Comparison of ENCODE assay signal across 14 cellular contexts in genomic region chr1:40401427-40402201, GRCh38. TPM values are rescaled to one million over a fixed set of nuclear protein-coding genes. Genes with fewer than 3 reads are reported as not detected.
DNase-seq lines count a peak whose midpoint lies in the region; ATAC-seq lines count a peak whose summit lies in the region.
"Had no signal": no experiment of that assay in that cellular context is flagged by ENCODE, and none has a peak within 500 bp of the region (broad histone marks: within the 10 kb centered on the region; RNA-seq: fewer than 3 reads in every experiment).

No MANE protein-coding gene starts in this region.

- no peaks in the 10 kb centered on the region for H3K27me3 Mint-ChIP-seq in activated T-cell treated with anti-CD3 and anti-CD28 coated beads, Interleukin-2, amount 50 U/mL, for 72 hours (ENCODE audit: low read depth)
- no peaks in the 10 kb centered on the region for H3K27me3 Mint-ChIP-seq in activated naive CD8-positive, alpha-beta T cell treated with anti-CD3 and anti-CD28 coated beads for 36 hours
- H3K27me3 Mint-ChIP-seq in stimulated activated naive B cell treated with anti-CD40 and anti-IgM and Interleukin-4, amounts not matched to agents 10 μg/mL and 1 μg/mL and 100 μg/mL, for 72 hours, result no peaks in the 10 kb centered on the region

- H3K9me3 Mint-ChIP-seq in activated T-cell treated with anti-CD3 and anti-CD28 coated beads, Interleukin-2, amount 50 U/mL, for 72 hours, result peaks cover 0 to 2% of the 10 kb centered on the region in 2 donors
- H3K9me3 Mint-ChIP-seq in activated naive CD8-positive, alpha-beta T cell treated with anti-CD3 and anti-CD28 coated beads for 36 hours, result peaks cover 6% of the 10 kb centered on the region
- H3K9me3 Mint-ChIP-seq in stimulated activated naive B cell treated with anti-CD40 and anti-IgM and Interleukin-4, amounts not matched to agents 10 μg/mL and 1 μg/mL and 100 μg/mL, for 72 hours, result no peaks in the 10 kb centered on the region

- peaks cover 93% of the 10 kb centered on the region for H3K4me1 Mint-ChIP-seq in activated T-cell treated with anti-CD3 and anti-CD28 coated beads, Interleukin-2, amount 50 U/mL, for 72 hours (ENCODE audit: low read depth)
- peaks cover 86% of the 10 kb centered on the region for H3K4me1 Mint-ChIP-seq in activated naive CD8-positive, alpha-beta T cell treated with anti-CD3 and anti-CD28 coated beads for 36 hours
- peaks cover 35 to 76% of the 10 kb centered on the region in 2 donors for H3K4me1 Mint-ChIP-seq in stimulated activated naive B cell treated with anti-CD40 and anti-IgM and Interleukin-4, amounts not matched to agents 10 μg/mL and 1 μg/mL and 100 μg/mL, for 72 hours

- peak overlapping the region; percentile 75 for H3K27ac Mint-ChIP-seq in activated T-cell treated with anti-CD3 and anti-CD28 coated beads, Interleukin-2, amount 50 U/mL, for 72 hours
- peak overlapping the region; percentile 75 for H3K27ac Mint-ChIP-seq in activated naive CD8-positive, alpha-beta T cell treated with anti-CD3 and anti-CD28 coated beads for 36 hours
- peak overlapping the region; percentile 43 for H3K27ac Mint-ChIP-seq in stimulated activated naive B cell treated with anti-CD40 and anti-IgM and Interleukin-4, amounts not matched to agents 10 μg/mL and 1 μg/mL and 100 μg/mL, for 72 hours

- no peak for ATAC-seq in activated T-cell treated with anti-CD3 and anti-CD28 coated beads, Interleukin-2, amount 50 U/mL, for 72 hours (replicated peaks in 1 of 2)
- ATAC-seq in stimulated activated naive B cell treated with anti-CD40 and anti-IgM and Interleukin-4, amounts not matched to agents 10 μg/mL and 1 μg/mL and 100 μg/mL, for 72 hours (replicated peaks), result peak; percentile 54 to 60
- ATAC-seq: Panc1 had no signal

- peak overlapping the region; percentile 67 to 71 for H3K4me3 Mint-ChIP-seq in activated T-cell treated with anti-CD3 and anti-CD28 coated beads, Interleukin-2, amount 50 U/mL, for 72 hours
- no peak overlapping the region for H3K4me3 Mint-ChIP-seq in activated naive CD8-positive, alpha-beta T cell treated with anti-CD3 and anti-CD28 coated beads for 36 hours
- H3K4me3 Mint-ChIP-seq in stimulated activated naive B cell treated with anti-CD40 and anti-IgM and Interleukin-4, amounts not matched to agents 10 μg/mL and 1 μg/mL and 100 μg/mL, for 72 hours, result peak overlapping the region; percentile 24 to 33

- DNase-seq in activated T-cell treated with anti-CD3 and anti-CD28 coated beads, Interleukin-2, amount 50 U/mL, for 72 hours, result no peak
- DNase-seq in activated T-cell treated with anti-CD3 and anti-CD28 coated beads for 4 hours, result no peak
- DNase-seq in MV-4-11 (lab: John Stamatoyannopoulos, UW), result peak; percentile 67
- DNase-seq in activated naive CD8-positive, alpha-beta T cell treated with anti-CD3 and anti-CD28 coated beads for 36 hours, result no peak
- DNase-seq in stimulated activated naive B cell treated with anti-CD40 and anti-IgM and Interleukin-4, amounts not matched to agents 10 μg/mL and 1 μg/mL and 100 μg/mL, for 72 hours, result no peak
- DNase-seq in dermis blood vessel endothelial cell, result no peak
- DNase-seq in anterior cingulate cortex (lab: John Stamatoyannopoulos, UW), result no peak
- no peak for DNase-seq in NCI-H1436 (lab: John Stamatoyannopoulos, UW)
- DNase-seq: activated CD4-positive, alpha-beta T cell treated with anti-CD3 and anti-CD28 coated beads for 48 hours; mesendoderm; NCI-H1436 treated with DMSO at 0.1 percent for 48 hours; NCI-H510A; occipital lobe had no signal

- H3K36me3 Mint-ChIP-seq in activated T-cell treated with anti-CD3 and anti-CD28 coated beads, Interleukin-2, amount 50 U/mL, for 72 hours (ENCODE audit: insufficient read depth in 2 of 2), result peaks cover 17 to 32% of the 10 kb centered on the region in 2 donors
- H3K36me3 Mint-ChIP-seq in activated naive CD8-positive, alpha-beta T cell treated with anti-CD3 and anti-CD28 coated beads for 36 hours, result peaks cover 57% of the 10 kb centered on the region
- H3K36me3 Mint-ChIP-seq in stimulated activated naive B cell treated with anti-CD40 and anti-IgM and Interleukin-4, amounts not matched to agents 10 μg/mL and 1 μg/mL and 100 μg/mL, for 72 hours, result peaks cover 17 to 28% of the 10 kb centered on the region in 2 donors

RNA-seq across cellular contexts. Expression of gene SMAP2, which starts 28.1 kb away (rescaled TPM):
- 100 to 1,000 TPM; 487 to 586 TPM for total RNA-seq in activated T-cell treated with anti-CD3 and anti-CD28 coated beads, Interleukin-2, amount 50 U/mL, for 72 hours
- 100 to 1,000 TPM; 160 to 162 TPM for total RNA-seq in activated naive CD8-positive, alpha-beta T cell treated with anti-CD3 and anti-CD28 coated beads for 36 hours
- total RNA-seq in dermis blood vessel endothelial cell, result 3.7 and 6.7 TPM in 2 replicates

RNA-seq across cellular contexts. Expression of gene ZFP69B, which starts 48.7 kb away (rescaled TPM):
- 1 to 10 TPM; 7.4 to 7.9 TPM for total RNA-seq in activated T-cell treated with anti-CD3 and anti-CD28 coated beads, Interleukin-2, amount 50 U/mL, for 72 hours
- total RNA-seq in activated naive CD8-positive, alpha-beta T cell treated with anti-CD3 and anti-CD28 coated beads for 36 hours, result 1 to 10 TPM; 8.0 to 8.3 TPM
- total RNA-seq in dermis blood vessel endothelial cell, result 1.2 and 2.0 TPM in 2 replicates

Comparison
In these comparisons a context has a peak if more than half of its experiments do, and no peak if none do; other contexts are left out.
1. ATAC-seq: peak in stimulated activated naive B cell treated with anti-CD40 and anti-IgM and Interleukin-4, amounts not matched to agents 10 μg/mL and 1 μg/mL and 100 μg/mL, for 72 hours (2 of 2); none in activated T-cell treated with anti-CD3 and anti-CD28 coated beads, Interleukin-2, amount 50 U/mL, for 72 hours (0 of 2).
2. RNA of gene SMAP2, which starts 28.1 kb away (total RNA-seq): 487 to 586 TPM in activated T-cell treated with anti-CD3 and anti-CD28 coated beads, Interleukin-2, amount 50 U/mL, for 72 hours and 160 to 162 TPM in activated naive CD8-positive, alpha-beta T cell treated with anti-CD3 and anti-CD28 coated beads for 36 hours; 3.7 to 6.7 TPM in dermis blood vessel endothelial cell; every median in the first group is over 10 times any median in the second.
3. Peak in every context shown above with its lines, with median percentiles within 50 percentile points of each other: H3K27ac Mint-ChIP-seq.